1 cellular context compared by ENCODE assay signal in genomic region chr7:97973206-97973658, GRCh38.
TF ChIP-seq lines count a peak whose summit lies in the region.

No MANE protein-coding gene starts in this region.

TF ChIP-seq in H1, 55 proteins besides CTCF, POLR2A, EP300 and RAD21 (continued from another document):
- TF ChIP-seq TBP (IDR thresholded peaks at IDR 0.05; ENCODE audit: low read depth, low read length): peak; percentile 45; the same call in 1 of the 2 replicates
- TF ChIP-seq RNF2 (IDR thresholded peaks at IDR 0.05; ENCODE audit: borderline replicate concordance, low read depth, low read length, missing control alignments, poor library complexity, severe bottlenecking): no peak
- TF ChIP-seq SP2 (IDR thresholded peaks at IDR 0.05; ENCODE audit: low read length): peak; percentile 40; the same call in 1 of the 2 replicates
- no peak for TF ChIP-seq GABPA (IDR thresholded peaks at IDR 0.05; ENCODE audit: borderline replicate concordance, insufficient read depth, low read length)
- no peak for TF ChIP-seq EZH2 (IDR thresholded peaks at IDR 0.05; ENCODE audit: low read depth, low read length, severe bottlenecking)
- no peak for TF ChIP-seq SUZ12 (IDR thresholded peaks at IDR 0.05; ENCODE audit: low read length)
- no peak for TF ChIP-seq KDM5A (IDR thresholded peaks at IDR 0.05; ENCODE audit: low read length)
- no peak for TF ChIP-seq RXRA (IDR thresholded peaks at IDR 0.05; ENCODE audit: insufficient read depth, low read depth, low read length)
- TF ChIP-seq, protein P1, sequence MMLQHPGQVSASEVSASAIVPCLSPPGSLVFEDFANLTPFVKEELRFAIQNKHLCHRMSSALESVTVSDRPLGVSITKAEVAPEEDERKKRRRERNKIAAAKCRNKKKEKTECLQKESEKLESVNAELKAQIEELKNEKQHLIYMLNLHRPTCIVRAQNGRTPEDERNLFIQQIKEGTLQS (IDR thresholded peaks at IDR 0.05; ENCODE audit: insufficient read depth, low read depth, low read length): no peak
- TF ChIP-seq, protein P2, sequence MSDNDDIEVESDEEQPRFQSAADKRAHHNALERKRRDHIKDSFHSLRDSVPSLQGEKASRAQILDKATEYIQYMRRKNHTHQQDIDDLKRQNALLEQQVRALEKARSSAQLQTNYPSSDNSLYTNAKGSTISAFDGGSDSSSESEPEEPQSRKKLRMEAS (IDR thresholded peaks at IDR 0.05): peak; percentile 94
- TF ChIP-seq E2F6 (IDR thresholded peaks at IDR 0.05): no peak; the same call in 1 of the 2 replicates
- TF ChIP-seq CHD2 (IDR thresholded peaks at IDR 0.05; ENCODE audit: low read length): peak; percentile 73
- 0 out of 4 replicates have a peak, but pooled peaks of 1 of the 2 experiments have one; percentile 6 for TF ChIP-seq SIN3A (conservative IDR thresholded peaks at IDR 0.05 in 1 of 2, IDR thresholded peaks at IDR 0.05 in 1 of 2; ENCODE audit: low read depth in 1 of 2, low read length in 2 of 2)
- peak; percentile 95 for TF ChIP-seq SP1 (IDR thresholded peaks at IDR 0.05; ENCODE audit: low read depth, low read length)
- no peak for TF ChIP-seq TAF7 (optimal IDR thresholded peaks at IDR 0.05; ENCODE audit: borderline replicate concordance, low read depth, low read length)
- TF ChIP-seq TCF12 (IDR thresholded peaks at IDR 0.05; ENCODE audit: low read depth, low read length): no peak
- TF ChIP-seq SIX5 (IDR thresholded peaks at IDR 0.05; ENCODE audit: low read depth, low read length): no peak
- no peak for TF ChIP-seq BCL11A (IDR thresholded peaks at IDR 0.05; ENCODE audit: low read depth in 2 of 2, low read length in 2 of 2)
TF ChIP-seq in H1: peak in this region for 6.
